35 cellular contexts compared by ENCODE assay signal in genomic region chr11:15534266-15534665, GRCh38.
DNase-seq lines count a peak whose midpoint lies in the region; ATAC-seq, FAIRE-seq and TF ChIP-seq lines count a peak whose summit lies in the region.
"Had no signal": no experiment of that assay in that cellular context is flagged by ENCODE, and none has a peak within 500 bp of the region (broad histone marks: within the 10 kb centered on the region; RNA-seq: fewer than 3 reads in every experiment).

No MANE protein-coding gene starts in this region.

- no peak for TF ChIP-seq CTCF in HEK293 (tag by site-specific recombination; IDR thresholded peaks at IDR 0.05)
- no peak for TF ChIP-seq CTCF in K562 (IDR thresholded peaks at IDR 0.05 in 2 of 3, conservative IDR thresholded peaks at IDR 0.05 in 1 of 3; ENCODE audit: insufficient read depth in 2 of 3, low read depth in 1 of 3, low read length in 3 of 3)
- TF ChIP-seq CTCF in H1 (IDR thresholded peaks at IDR 0.05; ENCODE audit: control extremely low read depth in 1 of 3, insufficient read depth in 1 of 3, low read depth in 1 of 3, low read length in 3 of 3): no peak
- no peak for TF ChIP-seq CTCF in neural crest cell (conservative IDR thresholded peaks at IDR 0.05)

- H3K27ac ChIP-seq in HEK293 (ENCODE audit: extremely low read depth, low read depth, low read length) (no peak overlapping the region), K562 (ENCODE audit: extremely low read depth, low read depth, low read length) (no peak overlapping the region), H1 (ENCODE audit: low read depth, low read length) (no peak overlapping the region)
- H3K27ac ChIP-seq: 22Rv1; A549; BLaER1; BLaER1 treated with 17β-estradiol and CSF1 and Interleukin-3, amounts not matched to agents 10 nM and 100 nM; C4-2B had no signal

- ATAC-seq in K562: no peak
- ATAC-seq: A549; CD8-positive, alpha-beta T cell had no signal

- H4K5ac ChIP-seq in H1 (ENCODE audit: insufficient read length, low read depth, low read length): no peak overlapping the region

- H4K20me1 ChIP-seq in K562 (replicated peaks; ENCODE audit: control insufficient read depth, insufficient read depth, low read length) (no peaks in the 10 kb centered on the region), H1 (replicated peaks in 1 of 2; ENCODE audit: control insufficient read depth in 1 of 2, insufficient read depth in 2 of 2, low read length in 2 of 2) (no peaks in the 10 kb centered on the region)
- H4K20me1 ChIP-seq: BLaER1; BLaER1 treated with 17β-estradiol and CSF1 and Interleukin-3, amounts not matched to agents 10 nM and 100 nM had no signal

- no peaks in the 10 kb centered on the region for H3K23me2 ChIP-seq in H1 (ENCODE audit: low read depth, low read length)

- H3K79me2 ChIP-seq in K562 (ENCODE audit: control insufficient read depth, insufficient read depth, low read length): no peaks in the 10 kb centered on the region
- no peaks in the 10 kb centered on the region for H3K79me2 ChIP-seq in H1 (ENCODE audit: control insufficient read depth in 1 of 2, insufficient read depth in 2 of 2, low read length in 2 of 2)

- peak overlapping the region; percentile 12 for H3K27ac Mint-ChIP-seq in neural crest cell (ENCODE audit: unreplicated experiment)
- H3K27ac Mint-ChIP-seq in activated CD4-positive, alpha-beta T cell treated with anti-CD3 and anti-CD28 coated beads, Interleukin-2, amount 10 ng/mL, durations not matched to agents 24 days and 14 days: no peak overlapping the region
- H3K27ac Mint-ChIP-seq: B cell; CD14-positive monocyte; CD4-positive, alpha-beta memory T cell; CD4-positive, alpha-beta T cell; CD4-positive, CD25-positive, alpha-beta regulatory T cell; CD8-positive, alpha-beta memory T cell; CD8-positive, alpha-beta T cell had no signal

- no peaks in the 10 kb centered on the region for H3K4me1 ChIP-seq in HEK293 (ENCODE audit: control insufficient read depth, insufficient read depth, low read length)
- no peaks in the 10 kb centered on the region for H3K4me1 ChIP-seq in K562 (replicated peaks in 1 of 2; ENCODE audit: control insufficient read depth in 2 of 2, insufficient read depth in 2 of 2, low read length in 2 of 2)
- peaks cover 0 to 3% (median 0%) of the 10 kb centered on the region in 4 experiments; a peak in 2 of 7 replicates for H3K4me1 ChIP-seq in H1 (replicated peaks in 1 of 4; ENCODE audit: control insufficient read depth in 3 of 4, insufficient read depth in 4 of 4, low read length in 3 of 4)
- H3K4me1 ChIP-seq: A549; BE2C; BLaER1; BLaER1 treated with 17β-estradiol and CSF1 and Interleukin-3, amounts not matched to agents 10 nM and 100 nM; Caco-2 had no signal

- H2BK12ac ChIP-seq in H1 (ENCODE audit: low read depth, low read length): no peak overlapping the region

- H2BK20ac ChIP-seq in H1 (ENCODE audit: low read length): no peak overlapping the region

- H3K79me1 ChIP-seq in H1 (ENCODE audit: low read depth, low read length): no peaks in the 10 kb centered on the region

- H3K27me3 ChIP-seq in K562 (ENCODE audit: control insufficient read depth in 2 of 2, insufficient read depth in 2 of 2, low read length in 2 of 2): no peaks in the 10 kb centered on the region
- no peaks in the 10 kb centered on the region for H3K27me3 ChIP-seq in H1 (replicated peaks in 1 of 4; ENCODE audit: control insufficient read depth in 3 of 4, extremely low read depth in 1 of 4, insufficient read depth in 3 of 4, low read length in 3 of 4)
- H3K27me3 ChIP-seq: BE2C; BLaER1; BLaER1 treated with 17β-estradiol and CSF1 and Interleukin-3, amounts not matched to agents 10 nM and 100 nM had no signal

- POLR2A ChIA-PET in HEK293 (lab: Yijun Ruan, JAX) (no interaction called here), K562 (lab: Yijun Ruan, JAX) (interaction anchor here (0.7 kb wide), 1 partner anchor 16 kb away, joined by 3 read pairs; no protein-coding TSS in a partner anchor), H1 (lab: Charles Lee; ENCODE audit: partially characterized antibody) (no interaction called here)

- no peaks in the 10 kb centered on the region for H3K36me3 Mint-ChIP-seq in neural crest cell (ENCODE audit: low read depth)
- no peaks in the 10 kb centered on the region for H3K36me3 Mint-ChIP-seq in activated CD4-positive, alpha-beta T cell treated with anti-CD3 and anti-CD28 coated beads, Interleukin-2, amount 10 ng/mL, durations not matched to agents 24 days and 14 days (ENCODE audit: low read depth)
- H3K36me3 Mint-ChIP-seq: CD14-positive monocyte; CD4-positive, alpha-beta memory T cell; CD4-positive, CD25-positive, alpha-beta regulatory T cell; CD8-positive, alpha-beta memory T cell; CD8-positive, alpha-beta T cell had no signal

- no peak overlapping the region for H3K14ac ChIP-seq in H1 (ENCODE audit: insufficient read length)

- in situ Hi-C loops in K562 (cut with MboI): no loop called here

- no peak overlapping the region for H2BK5ac ChIP-seq in H1 (ENCODE audit: low read depth, low read length)

- H3K23ac ChIP-seq in H1 (ENCODE audit: insufficient read length): no peak overlapping the region

- no peaks in the 10 kb centered on the region for H3K9me3 ChIP-seq in HEK293 (ENCODE audit: control insufficient read depth, insufficient read depth, low read depth, low read length)
- no peaks in the 10 kb centered on the region for H3K9me3 ChIP-seq in K562 (replicated peaks; ENCODE audit: control insufficient read depth, insufficient read depth, low read depth, low read length)
- H3K9me3 ChIP-seq in H1 (ENCODE audit: insufficient read depth in 2 of 2, low read depth in 1 of 2, low read length in 1 of 2): no peaks in the 10 kb centered on the region
- H3K9me3 ChIP-seq: A549; BE2C; BLaER1; BLaER1 treated with 17β-estradiol and CSF1 and Interleukin-3, amounts not matched to agents 10 nM and 100 nM; Caco-2 had no signal

- H3K4ac ChIP-seq in H1 (replicated peaks; ENCODE audit: insufficient read length, low read depth, low read length): no peak overlapping the region

- no peak overlapping the region for H4K8ac ChIP-seq in H1 (ENCODE audit: extremely low read depth, insufficient read depth, low read length)

- CTCF ChIA-PET in HEK293 (lab: Yijun Ruan, JAX): no interaction called here
- CTCF ChIA-PET in K562 (lab: Yijun Ruan, JAX; ENCODE audit: low intra/inter-chr PET ratio): no interaction called here
- CTCF ChIA-PET in H1 (lab: Charles Lee; ENCODE audit: partially characterized antibody): interaction anchor here (0.6 kb wide), 1 partner anchor 12 kb away, joined by 3 read pairs; no protein-coding TSS in a partner anchor

- FAIRE-seq in K562 (lab: Jason Lieb, UNC) (no peak), H1 (lab: Jason Lieb, UNC) (no peak)
- FAIRE-seq: A204.1, A549, D721Med had no signal

- H2BK120ac ChIP-seq in H1 (replicated peaks; ENCODE audit: low read depth, low read length): no peak overlapping the region

- TF ChIP-seq RAD21 in K562 (CRISPR knock-in tag; conservative IDR thresholded peaks at IDR 0.05 in 1 of 2, IDR thresholded peaks at IDR 0.05 in 1 of 2) (no peak), H1 (IDR thresholded peaks at IDR 0.05 in 1 of 2, conservative IDR thresholded peaks at IDR 0.05 in 1 of 2; ENCODE audit: low read depth in 2 of 2, low read length in 2 of 2) (no peak)

- no peak overlapping the region for H3K18ac ChIP-seq in H1 (ENCODE audit: extremely low read depth, low read length)

- peaks cover 6% of the 10 kb centered on the region for H3K9me3 Mint-ChIP-seq in neural crest cell
- H3K9me3 Mint-ChIP-seq in activated CD4-positive, alpha-beta T cell treated with anti-CD3 and anti-CD28 coated beads, Interleukin-2, amount 10 ng/mL, durations not matched to agents 24 days and 14 days: no peaks in the 10 kb centered on the region

- TF ChIP-seq POLR2A in K562 (conservative IDR thresholded peaks at IDR 0.05) (no peak), H1 (IDR thresholded peaks at IDR 0.05; ENCODE audit: control extremely low read depth in 1 of 2, low read depth in 2 of 2, low read length in 2 of 2) (no peak)

- H2AK5ac ChIP-seq in H1 (ENCODE audit: low read depth, low read length): no peak overlapping the region

- no peak overlapping the region for H3K4me2 ChIP-seq in K562 (ENCODE audit: insufficient read depth, low read length)
- H3K4me2 ChIP-seq in H1 (ENCODE audit: insufficient read depth in 1 of 2, low read depth in 2 of 2, low read length in 2 of 2): no peak overlapping the region
- H3K4me2 ChIP-seq: A549; BLaER1; BLaER1 treated with 17β-estradiol and CSF1 and Interleukin-3, amounts not matched to agents 10 nM and 100 nM had no signal

- H3K36me3 ChIP-seq in HEK293 (ENCODE audit: control insufficient read depth in 2 of 2, insufficient read depth in 1 of 2, low read length in 2 of 2) (no peaks in the 10 kb centered on the region), K562 (ENCODE audit: control insufficient read depth, insufficient read depth, low read length) (no peaks in the 10 kb centered on the region), H1 (ENCODE audit: control insufficient read depth in 2 of 4, insufficient read depth in 4 of 4, low read length in 3 of 4) (no peaks in the 10 kb centered on the region)
- H3K36me3 ChIP-seq: BE2C; BLaER1; BLaER1 treated with 17β-estradiol and CSF1 and Interleukin-3, amounts not matched to agents 10 nM and 100 nM had no signal

- BruUV-seq in K562 (replicated peaks; lab: Mats Ljungman, UMichigan): no TSS peak

- no peaks in the 10 kb centered on the region for H3K27me3 Mint-ChIP-seq in neural crest cell (ENCODE audit: low read depth)
- H3K27me3 Mint-ChIP-seq in activated CD4-positive, alpha-beta T cell treated with anti-CD3 and anti-CD28 coated beads, Interleukin-2, amount 10 ng/mL, durations not matched to agents 24 days and 14 days: no peaks in the 10 kb centered on the region
- H3K27me3 Mint-ChIP-seq: B cell; CD4-positive, alpha-beta memory T cell; CD4-positive, alpha-beta T cell; CD4-positive, CD25-positive, alpha-beta regulatory T cell; CD8-positive, alpha-beta memory T cell had no signal

- 6% methylated on average over 2 of the region's 2 CpGs for WGBS in K562 (ENCODE audit: insufficient coverage, low coverage, missing lambda C conversion rate)
- 100% methylated on average over 2 of the region's 2 CpGs; no CpG with 5 or more reads in 1 of the 2 experiments for WGBS in H1 (ENCODE audit: extremely low coverage in 1 of 2, insufficient coverage in 1 of 2, insufficient read length in 1 of 2, insufficient replicate concordance in 2 of 2, low coverage in 1 of 2, low lambda C conversion rate in 2 of 2, missing lambda C conversion rate in 1 of 2), 2 experiments

- H2AFZ ChIP-seq in K562 (ENCODE audit: low read depth, low read length) (no peak overlapping the region), H1 (ENCODE audit: low read length) (0 out of 2 replicates have a peak overlapping the region, but pooled peaks have one; percentile 34)

- H3K4me1 Mint-ChIP-seq in neural crest cell: no peaks in the 10 kb centered on the region
- H3K4me1 Mint-ChIP-seq in activated CD4-positive, alpha-beta T cell treated with anti-CD3 and anti-CD28 coated beads, Interleukin-2, amount 10 ng/mL, durations not matched to agents 24 days and 14 days: no peaks in the 10 kb centered on the region
- H3K4me1 Mint-ChIP-seq: B cell; CD14-positive monocyte; CD4-positive, alpha-beta memory T cell; CD4-positive, CD25-positive, alpha-beta regulatory T cell; CD8-positive, alpha-beta memory T cell had no signal

- no peak for TF ChIP-seq EP300 in K562 (IDR thresholded peaks at IDR 0.05; ENCODE audit: low read length)
- TF ChIP-seq EP300 in H1 (IDR thresholded peaks at IDR 0.05; ENCODE audit: borderline replicate concordance in 1 of 2, low read depth in 2 of 2, low read length in 2 of 2): no peak

- no peaks in the 10 kb centered on the region for H3K9me1 ChIP-seq in K562 (ENCODE audit: control insufficient read depth, insufficient read depth, low read length)

- H3K56ac ChIP-seq in H1 (replicated peaks; ENCODE audit: insufficient read length, low read depth, low read length): no peak overlapping the region

- no peak for DNase-seq in K562 (ENCODE audit: extremely low read depth in 1 of 4, low spot score in 3 of 4)
- DNase-seq in H1 (ENCODE audit: low read depth in 1 of 2, low spot score in 2 of 2): no peak
- DNase-seq in neural crest cell (ENCODE audit: low read depth, low spot score): no peak
- DNase-seq in GM03348 (ENCODE audit: low spot score): no peak
- no peak for DNase-seq in COR-L47 (lab: John Stamatoyannopoulos, UW)
- DNase-seq in DMS79 treated with DMSO at 0.1 percent for 48 hours (lab: John Stamatoyannopoulos, UW): no peak
- no peak for DNase-seq in activated CD4-positive, alpha-beta T cell treated with anti-CD3 and anti-CD28 coated beads, Interleukin-2, amount 10 ng/mL, durations not matched to agents 24 days and 14 days
- DNase-seq: 8988T; ACHN; AML-193; BE2C; C1 segment of cervical spinal cord; Caco-2; Calu3; CD4-positive, alpha-beta memory T cell; CD4-positive, alpha-beta T cell; CD4-positive, CD25-positive, alpha-beta regulatory T cell; CD8-positive, alpha-beta memory T cell; CD8-positive, alpha-beta T cell; DMS 273 treated with DMSO at 0.1 percent for 48 hours; DMS153; DMS53; DMS79; DND-41; EL had no signal

- H3K4me3 ChIP-seq in HEK293 (ENCODE audit: low read depth, low read length) (no peak overlapping the region), K562 (no peak overlapping the region), H1 (ENCODE audit: extremely low read depth in 1 of 4, insufficient read depth in 2 of 4, low read depth in 3 of 4, low read length in 4 of 4) (no peak overlapping the region)
- H3K4me3 ChIP-seq: A549; BLaER1; BLaER1 treated with 17β-estradiol and CSF1 and Interleukin-3, amounts not matched to agents 10 nM and 100 nM had no signal

- no peak overlapping the region for H2BK15ac ChIP-seq in H1 (ENCODE audit: low read length)

- intact Hi-C loops in K562 (cut with micrococcal nuclease): no loop called here
- intact Hi-C loops in activated CD4-positive, alpha-beta T cell treated with anti-CD3 and anti-CD28 coated beads, Interleukin-2, amount 10 ng/mL, durations not matched to agents 24 days and 14 days (cut with micrococcal nuclease): no loop called here

- H3K9ac ChIP-seq in K562 (ENCODE audit: insufficient read depth in 1 of 2, low read depth in 2 of 2, low read length in 2 of 2): no peak overlapping the region
- no peak overlapping the region for H3K9ac ChIP-seq in H1 (replicated peaks in 1 of 4; ENCODE audit: extremely low read depth in 1 of 4, low read depth in 3 of 4, low read length in 3 of 4)
- H3K9ac ChIP-seq: BLaER1; BLaER1 treated with 17β-estradiol and CSF1 and Interleukin-3, amounts not matched to agents 10 nM and 100 nM had no signal

- H3K4me3 Mint-ChIP-seq in neural crest cell: no peak overlapping the region
- H3K4me3 Mint-ChIP-seq in activated CD4-positive, alpha-beta T cell treated with anti-CD3 and anti-CD28 coated beads, Interleukin-2, amount 10 ng/mL, durations not matched to agents 24 days and 14 days: no peak overlapping the region
- H3K4me3 Mint-ChIP-seq: B cell; CD14-positive monocyte; CD4-positive, alpha-beta memory T cell; CD4-positive, alpha-beta T cell; CD4-positive, CD25-positive, alpha-beta regulatory T cell; CD8-positive, alpha-beta T cell had no signal

- H4K91ac ChIP-seq in H1 (replicated peaks; ENCODE audit: insufficient read length, low read length): no peak overlapping the region

Comparison
In these comparisons a context has a peak if more than half of its experiments do, and no peak if none do; other contexts are left out.
1. Of the 44 proteins assayed by ChIP-seq in both K562 and HEK293: peak only in K562: none; only in HEK293: none; in both: PRDM10; in neither: 43.